Comparison of ENCODE assay signal across 25 cellular contexts in the genomic region with DNA sequence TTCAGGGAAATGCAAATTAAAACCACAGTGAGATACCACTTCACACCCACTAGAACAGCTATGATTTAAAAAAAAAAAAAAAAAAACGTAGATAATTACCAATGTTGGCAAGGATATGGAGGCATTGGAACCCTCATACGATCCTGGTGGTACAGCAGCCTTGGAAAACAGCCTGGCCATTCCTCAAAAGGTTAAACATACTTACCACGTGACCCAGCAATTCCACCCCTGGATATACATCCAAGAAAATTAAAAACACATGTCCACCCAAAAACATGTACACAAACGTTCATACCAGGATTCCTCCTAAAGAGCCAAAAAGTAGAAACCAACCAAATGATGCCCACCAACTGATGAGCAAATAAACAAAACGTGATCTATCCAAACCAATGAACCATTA.
"Had no signal": no experiment of that assay in that cellular context is flagged by ENCODE, and none has a peak within 500 bp of the region (broad histone marks: within the 10 kb centered on the region; RNA-seq: fewer than 3 reads in every experiment).

No MANE protein-coding gene starts in this region.

- H3K36me3 Mint-ChIP-seq: activated naive CD4-positive, alpha-beta T cell treated with anti-CD3 and anti-CD28 coated beads, Interleukin-2, amount 50 U/mL, for 24 hours; natural killer cell treated with Interleukin-12 subunit alpha and Interleukin-12 subunit beta and Interleukin-15 and Interleukin-18, amount 100 ng/mL, for 72 hours; stimulated activated memory B cell treated with anti-CD40 and anti-IgM and Interleukin-4, amounts not matched to agents 10 μg/mL and 1 μg/mL and 100 μg/mL, for 72 hours; T-cell had no signal

- H3K27ac ChIP-seq: breast epithelium, colonic mucosa, epithelial cell of prostate, neutrophil, pancreas, testis, WERI-Rb-1 had no signal

- H3K4me1 ChIP-seq: breast epithelium, colonic mucosa, pancreas had no signal

- H3K36me3 ChIP-seq: breast epithelium, colonic mucosa, neutrophil, pancreas, uterus, WERI-Rb-1 had no signal

- DNase-seq: activated CD4-positive, alpha-beta T cell treated with anti-CD3 and anti-CD28 coated beads, Interleukin-2, amount 10 ng/mL, durations not matched to agents 7 days and 5 days; activated CD4-positive, CD25-positive, alpha-beta regulatory T cell treated with anti-CD3 and anti-CD28 coated beads, Interleukin-2, amount 50 U/mL, for 72 hours; activated CD8-positive, alpha-beta T cell treated with anti-CD3 and anti-CD28 coated beads, Interleukin-2, amount 10 ng/mL, durations not matched to agents 7 days and 5 days; activated gamma-delta T cell; colonic mucosa; head of caudate nucleus; islet precursor cell; left cardiac atrium; pancreas; right cardiac atrium; stimulated activated CD4-positive, alpha-beta T cell treated with anti-CD3 and anti-CD28 coated beads, Interleukin-2, amount 100 ng/mL, for 24 hours; T-cell; testis; trophoblast cell; uterus; WERI-Rb-1 had no signal

- H3K27me3 ChIP-seq: breast epithelium, colonic mucosa, neutrophil, pancreas, testis, uterus had no signal

- H3K4me3 Mint-ChIP-seq: activated CD4-positive, alpha-beta T cell treated with anti-CD3 and anti-CD28 coated beads, Interleukin-2, amount 10 ng/mL, durations not matched to agents 7 days and 5 days; activated CD8-positive, alpha-beta T cell treated with anti-CD3 and anti-CD28 coated beads, Interleukin-2, amount 10 ng/mL, durations not matched to agents 7 days and 5 days; activated naive CD4-positive, alpha-beta T cell treated with anti-CD3 and anti-CD28 coated beads, Interleukin-2, amount 50 U/mL, for 24 hours; activated T-helper 1 cell treated with anti-CD3 and anti-CD28 coated beads, Interleukin-12 subunit alpha, Interleukin-12 subunit beta, Interleukin-2, Interleukin-4 antibody, amounts not matched to agents 30 ng/mL and 10 ng/mL and 1 ng/mL, durations not matched to agents 14 hours and 24 hours and 36 hours; central memory CD8-positive, alpha-beta T cell; natural killer cell treated with Interleukin-12 subunit alpha and Interleukin-12 subunit beta and Interleukin-15 and Interleukin-18, amount 100 ng/mL, for 72 hours; stimulated activated memory B cell treated with anti-CD40 and anti-IgM and Interleukin-4, amounts not matched to agents 10 μg/mL and 1 μg/mL and 100 μg/mL, for 72 hours; T-cell; T-helper 2 cell treated with Interferon-gamma antibody and Interleukin-4, amounts not matched to agents 5 μg/mL and 100 μg/mL, for 36 hours had no signal

- H3K4me1 Mint-ChIP-seq: activated naive CD4-positive, alpha-beta T cell treated with anti-CD3 and anti-CD28 coated beads, Interleukin-2, amount 50 U/mL, for 24 hours; stimulated activated memory B cell treated with anti-CD40 and anti-IgM and Interleukin-4, amounts not matched to agents 10 μg/mL and 1 μg/mL and 100 μg/mL, for 72 hours had no signal

- H3K9me3 Mint-ChIP-seq: activated CD4-positive, alpha-beta T cell treated with anti-CD3 and anti-CD28 coated beads, Interleukin-2, amount 10 ng/mL, durations not matched to agents 7 days and 5 days; activated naive CD4-positive, alpha-beta T cell treated with anti-CD3 and anti-CD28 coated beads, Interleukin-2, amount 50 U/mL, for 24 hours; activated T-helper 1 cell treated with anti-CD3 and anti-CD28 coated beads, Interleukin-12 subunit alpha, Interleukin-12 subunit beta, Interleukin-2, Interleukin-4 antibody, amounts not matched to agents 30 ng/mL and 10 ng/mL and 1 ng/mL, durations not matched to agents 14 hours and 24 hours and 36 hours; central memory CD8-positive, alpha-beta T cell; natural killer cell treated with Interleukin-12 subunit alpha and Interleukin-12 subunit beta and Interleukin-15 and Interleukin-18, amount 100 ng/mL, for 72 hours; T-cell; T-helper 2 cell treated with Interferon-gamma antibody and Interleukin-4, amounts not matched to agents 5 μg/mL and 100 μg/mL, for 36 hours had no signal

- H3K9me3 ChIP-seq: breast epithelium, colonic mucosa, neutrophil, pancreas, testis, uterus had no signal

- H3K27me3 Mint-ChIP-seq: activated naive CD4-positive, alpha-beta T cell treated with anti-CD3 and anti-CD28 coated beads, Interleukin-2, amount 50 U/mL, for 24 hours; central memory CD8-positive, alpha-beta T cell; stimulated activated memory B cell treated with anti-CD40 and anti-IgM and Interleukin-4, amounts not matched to agents 10 μg/mL and 1 μg/mL and 100 μg/mL, for 72 hours; T-cell had no signal

- H3K4me3 ChIP-seq: breast epithelium, colonic mucosa, pancreas, testis, uterus had no signal

- ATAC-seq: activated CD8-positive, alpha-beta T cell treated with anti-CD3 and anti-CD28 coated beads, Interleukin-2, amount 10 ng/mL, durations not matched to agents 7 days and 5 days; left cardiac atrium; natural killer cell treated with Interleukin-12 subunit alpha and Interleukin-12 subunit beta and Interleukin-15 and Interleukin-18, amount 100 ng/mL, for 72 hours; pancreas; right cardiac atrium; stimulated activated memory B cell treated with anti-CD40 and anti-IgM and Interleukin-4, amounts not matched to agents 10 μg/mL and 1 μg/mL and 100 μg/mL, for 72 hours; T-cell had no signal

- H3K27ac Mint-ChIP-seq: activated CD4-positive, alpha-beta T cell treated with anti-CD3 and anti-CD28 coated beads, Interleukin-2, amount 10 ng/mL, durations not matched to agents 7 days and 5 days; activated CD8-positive, alpha-beta T cell treated with anti-CD3 and anti-CD28 coated beads, Interleukin-2, amount 10 ng/mL, durations not matched to agents 7 days and 5 days; activated naive CD4-positive, alpha-beta T cell treated with anti-CD3 and anti-CD28 coated beads, Interleukin-2, amount 50 U/mL, for 24 hours; activated T-helper 1 cell treated with anti-CD3 and anti-CD28 coated beads, Interleukin-12 subunit alpha, Interleukin-12 subunit beta, Interleukin-2, Interleukin-4 antibody, amounts not matched to agents 30 ng/mL and 10 ng/mL and 1 ng/mL, durations not matched to agents 14 hours and 24 hours and 36 hours; natural killer cell treated with Interleukin-12 subunit alpha and Interleukin-12 subunit beta and Interleukin-15 and Interleukin-18, amount 100 ng/mL, for 72 hours; stimulated activated memory B cell treated with anti-CD40 and anti-IgM and Interleukin-4, amounts not matched to agents 10 μg/mL and 1 μg/mL and 100 μg/mL, for 72 hours; T-cell; T-helper 2 cell treated with Interferon-gamma antibody and Interleukin-4, amounts not matched to agents 5 μg/mL and 100 μg/mL, for 36 hours had no signal
